ENCODE assay signal across 8 cellular contexts in the genomic region with DNA sequence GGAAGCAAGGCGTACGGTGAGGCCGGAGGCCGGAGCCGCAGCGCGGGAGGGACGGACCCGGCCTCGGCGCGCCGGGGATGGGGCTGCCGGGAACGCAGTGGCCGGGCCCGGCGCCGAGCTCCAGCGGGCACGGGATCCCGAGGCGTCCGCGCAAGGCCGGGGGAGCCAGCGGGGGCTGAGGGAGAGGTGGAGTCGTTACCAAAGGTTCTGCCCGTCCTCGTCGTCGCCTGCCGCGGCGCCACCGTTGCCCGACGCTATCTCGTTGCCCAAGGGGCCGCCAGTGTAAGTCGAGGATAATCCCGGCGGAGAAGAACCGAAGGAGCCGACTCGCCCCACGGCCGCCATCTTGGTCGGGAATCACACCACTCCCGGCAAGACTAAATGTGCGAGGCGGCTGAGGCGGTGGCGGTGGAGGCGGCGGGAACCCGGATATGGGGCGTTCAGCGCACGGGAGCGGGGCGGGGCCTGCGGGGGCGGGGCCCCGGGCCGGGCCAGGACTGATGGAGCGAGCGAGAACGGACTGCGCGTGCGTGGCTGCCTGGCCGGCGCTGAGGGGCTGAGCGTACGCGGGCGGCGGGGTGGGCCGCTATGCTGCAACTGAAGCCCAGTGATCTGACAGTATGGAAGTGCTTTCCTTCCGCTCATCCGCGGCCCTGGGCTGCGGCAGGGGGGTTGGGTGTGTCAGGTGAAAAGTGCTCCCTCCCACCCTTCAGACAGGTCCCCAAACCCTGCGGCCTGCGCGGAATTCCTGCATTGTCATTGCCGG. TPM values are rescaled to one million over a fixed set of nuclear protein-coding genes. Genes with fewer than 3 reads are reported as not detected.
DNase-seq lines count a peak whose midpoint lies in the region; ATAC-seq and TF ChIP-seq lines count a peak whose summit lies in the region.

A gene (minus strand): TSS at position 433 of the 766 bp plus-strand sequence. CDS start 88 bp downstream, at position 345.

- peaks cover 5 to 24% of the 10 kb centered on the region in 2 donors for H3K4me1 ChIP-seq in adrenal gland (replicated peaks in 1 of 2)
- peaks cover 4 to 46% (median 32%) of the 10 kb centered on the region in 12 donors for H3K4me1 ChIP-seq in heart left ventricle
- H3K4me1 ChIP-seq in transverse colon: peaks cover 0 to 22% (median 12%) of the 10 kb centered on the region in 4 donors

- peak within 1 kb of the TSS; percentile 37 to 94 (median 79) for H3K4me3 ChIP-seq in adrenal gland
- H3K4me3 ChIP-seq in heart left ventricle: peak within 1 kb of the TSS; percentile 65 to 99 (median 86)
- H3K4me3 ChIP-seq in transverse colon: peak within 1 kb of the TSS; percentile 73 to 97 (median 75)

- no peaks in the 10 kb centered on the region for H3K9me3 ChIP-seq in adrenal gland (replicated peaks in 1 of 3)
- H3K9me3 ChIP-seq in heart left ventricle: no peaks in the 10 kb centered on the region
- H3K9me3 ChIP-seq in transverse colon: no peaks in the 10 kb centered on the region

- peak within 1 kb of the TSS; percentile 65 to 100 (median 97) for H3K27ac ChIP-seq in adrenal gland
- peak within 1 kb of the TSS; percentile 84 to 99 (median 98) for H3K27ac ChIP-seq in heart left ventricle
- H3K27ac ChIP-seq in transverse colon: peak within 1 kb of the TSS; percentile 94 to 99 (median 96)

- TF ChIP-seq EP300 in transverse colon (IDR thresholded peaks at IDR 0.05; ENCODE audit: low read depth): no peak

- TF ChIP-seq CTCF in adrenal gland (IDR thresholded peaks at IDR 0.05) (no peak), heart left ventricle (IDR thresholded peaks at IDR 0.05) (no peak), transverse colon (IDR thresholded peaks at IDR 0.05) (no peak)

- no peaks in the 10 kb centered on the region for H3K36me3 ChIP-seq in adrenal gland (replicated peaks in 1 of 2)
- peaks cover 0 to 12% (median 6%) of the 10 kb centered on the region in 9 donors for H3K36me3 ChIP-seq in heart left ventricle
- H3K36me3 ChIP-seq in transverse colon: no peaks in the 10 kb centered on the region

- WGBS in adrenal gland, 4 donors: 0% methylated on average over 1 to 88 of the region's 88 CpGs; no CpG with 5 or more reads in 1 of the 4 donors
- 0% methylated on average over 48 to 88 of the region's 88 CpGs for WGBS in heart left ventricle, 4 donors
- 0 to 1% methylated on average over 2 to 71 of the region's 88 CpGs for WGBS in transverse colon (ENCODE audit: low coverage in 1 of 2), 2 donors

- ATAC-seq in HG02884 (IDR thresholded peaks at IDR 0.05; ENCODE audit: unreplicated experiment) (peak; percentile 86), heart left ventricle (peak; percentile 96 to 98 (median 98))

- TF ChIP-seq POLR2A in GM15510 (IDR thresholded peaks at IDR 0.05; ENCODE audit: borderline replicate concordance, extremely low read depth, insufficient read length) (peak; percentile 74), adrenal gland (IDR thresholded peaks at IDR 0.05) (peak; percentile 25 to 73), heart left ventricle (IDR thresholded peaks at IDR 0.05) (peak; percentile 26 to 85), transverse colon (IDR thresholded peaks at IDR 0.05) (peak; percentile 80)

- H3K27me3 ChIP-seq in adrenal gland (no peaks in the 10 kb centered on the region), heart left ventricle (no peaks in the 10 kb centered on the region), transverse colon (no peaks in the 10 kb centered on the region)

- DNase-seq in NCI-H146 treated with DMSO at 0.1 percent for 48 hours (lab: John Stamatoyannopoulos, UW; ENCODE audit: unreplicated experiment): peak; percentile 72
- peak; percentile 91 to 95 (median 93) for DNase-seq in T-helper 1 cell
- DNase-seq in adrenal gland: peak; percentile 93 to 96 (median 94)
- DNase-seq in heart left ventricle: peak; percentile 96 to 98 (median 97)
- DNase-seq in pons (ENCODE audit: low spot score): peak; percentile 87
- DNase-seq in transverse colon: peak; percentile 96

- intact Hi-C loops in adrenal gland (cut with DNase I): no loop called here
- intact Hi-C loops in heart left ventricle (cut with DNase I): loop anchor here in 6 of 10 donors (5.0 to 10.0 kb wide), 4 partner anchors 56 to 66 kb away; a partner anchor contains a TSS
- intact Hi-C loops in transverse colon (cut with DNase I; ENCODE audit: low total_unique reads): no loop called here

- in situ Hi-C loops in transverse colon (cut with MboI; ENCODE audit: low pct_ligation_motif_present in 1 of 4, low pct_unique_long_range_greater_than_20kb in 1 of 4, low sequenced_read_pairs in 3 of 4): no loop called here

RNA-seq across cellular contexts. Expression of the gene that starts here (rescaled TPM):
- total RNA-seq in adrenal gland (10 to 100 TPM; 10.4 to 27.6 (median 18.1) TPM), heart left ventricle (10 to 100 TPM; 40.8 to 65.0 (median 55.9) TPM), transverse colon (10 to 100 TPM in 2 of 4 donors, 1 to 10 TPM in 2; 2.4 to 25.9 (median 12.1) TPM)
- polyA plus RNA-seq in adrenal gland (10 to 100 TPM in 2 of 3 donors, 1 to 10 TPM in 1; 9.8 to 63.7 (median 10.5) TPM), heart left ventricle (10 to 100 TPM; 28.8 to 64.3 TPM)

Comparison
In these comparisons a context has a peak if more than half of its experiments do, and no peak if none do; other contexts are left out.
1. Peak in every context shown above with its lines: DNase-seq, ATAC-seq, H3K4me3 ChIP-seq and H3K27ac ChIP-seq.
2. intact Hi-C loops: an anchor here in heart left ventricle (5.0 to 10.0 kb wide); none called in adrenal gland and transverse colon.